ENCODE assay signal across 9 cellular contexts in genomic region chr9:32449969-32450368, GRCh38.
"Had no signal": no experiment of that assay in that cellular context is flagged by ENCODE, and none has a peak within 500 bp of the region (broad histone marks: within the 10 kb centered on the region; RNA-seq: fewer than 3 reads in every experiment).

No MANE protein-coding gene starts in this region.

- H3K4me2 ChIP-seq: GM23338 had no signal

- H3K27ac ChIP-seq: GM23248 had no signal

- DNase-seq: GM23248, GOT3, H7, H9, HCEC 1CT, HFFc6 had no signal

- H3K9me3 ChIP-seq: HAP-1 had no signal

- H3K4me3 ChIP-seq: GM23248, GM23338, HAP-1 had no signal

- H2AFZ ChIP-seq: GM23248, GM23338 had no signal

- ATAC-seq: GM23338, HCT116 had no signal

- H3K4me3 Mint-ChIP-seq: GM23338, H9, HFFc6 had no signal

- H3K4me1 ChIP-seq: HAP-1 had no signal

- H3K9me3 Mint-ChIP-seq: GM23338, H9, HFFc6 had no signal

- H3K27ac Mint-ChIP-seq: GM23338, H9, HFFc6 had no signal

- H3K9ac ChIP-seq: GM23248 had no signal
